ENCODE assay signal across 23 cellular contexts in the genomic region with DNA sequence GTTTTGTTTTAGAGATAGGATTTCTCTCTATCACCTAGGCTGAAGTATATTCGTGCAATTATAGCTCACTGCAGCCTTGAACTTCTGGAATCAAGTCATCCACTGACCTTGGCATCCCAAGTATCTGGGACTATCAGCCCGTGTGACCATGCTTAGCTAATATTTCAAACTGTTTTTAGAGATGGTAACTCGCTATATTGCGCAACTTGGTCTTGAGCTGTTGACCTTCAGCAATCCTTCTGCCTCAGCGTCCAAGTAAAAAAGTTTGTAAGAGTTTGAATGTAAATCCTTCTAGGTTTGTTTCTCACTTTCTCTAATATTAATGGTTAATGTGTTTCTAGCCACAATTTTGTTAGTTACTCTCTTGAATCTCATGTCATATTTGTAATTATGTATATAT.
"Had no signal": no experiment of that assay in that cellular context is flagged by ENCODE, and none has a peak within 500 bp of the region (broad histone marks: within the 10 kb centered on the region; RNA-seq: fewer than 3 reads in every experiment).

No MANE protein-coding gene starts in this region.

- H3K27ac ChIP-seq: HL-60, KMS-11, RWPE1 had no signal

- ATAC-seq: K562, Panc1, PC-3 had no signal

- H3K9ac ChIP-seq: KMS-11, SK-N-SH had no signal

- H3K9me3 ChIP-seq: SK-N-SH had no signal

- H3K4me3 ChIP-seq: K562 had no signal

- DNase-seq: Kasumi-1, MM.1S, NCI-H1092 treated with DMSO at 0.1 percent for 48 hours, NCI-H1436, NCI-H187, NCI-H2029, NCI-H2081 treated with DMSO at 0.1 percent for 48 hours, NCI-H2171, NCI-H226, NCI-H446, NCI-H510A, NCI-H524 treated with DMSO at 0.1 percent for 48 hours, NCI-H69, NCI-H774, PC-3, SHP77, SK-N-SH, SW 1271 had no signal

- H3K4me2 ChIP-seq: KMS-11, SK-N-SH had no signal
